ENCODE assay signal across 7 cellular contexts in genomic region chr1:223714849-223715709, GRCh38. TPM values are rescaled to one million over a fixed set of nuclear protein-coding genes. Genes with fewer than 3 reads are reported as not detected.
DNase-seq lines count a peak whose midpoint lies in the region; FAIRE-seq and TF ChIP-seq lines count a peak whose summit lies in the region.

No MANE protein-coding gene starts in this region.

- H3K9ac ChIP-seq in neuronal stem cell (ENCODE audit: low read depth, low read length, poor library complexity), result no peak overlapping the region

- no peak overlapping the region for H2BK120ac ChIP-seq in neuronal stem cell (ENCODE audit: low read depth, low read length)

- H2AK5ac ChIP-seq in neuronal stem cell (ENCODE audit: low read depth, low read length), result no peak overlapping the region

- no peak for DNase-seq in GM12892 (ENCODE audit: insufficient read length)
- DNase-seq in NCI-H82 (lab: John Stamatoyannopoulos, UW), result peak; percentile 78
- DNase-seq in choroid plexus epithelial cell (ENCODE audit: low read depth), result peak; percentile 78
- no peak for DNase-seq in neuronal stem cell (ENCODE audit: low spot score)
- no peak for DNase-seq in GOT3 (lab: John Stamatoyannopoulos, UW)
- no peak for DNase-seq in HUDEP-2 (lab: John Stamatoyannopoulos, UW; ENCODE audit: unreplicated experiment in 76 of 76)
- no peak for DNase-seq in activated gamma-delta T cell treated with Interleukin-2 at 50 U/mL for 16 hours

- peak overlapping the region; percentile 21 for H3K4me3 ChIP-seq in choroid plexus epithelial cell (ENCODE audit: low read depth, low read length)
- no peak overlapping the region for H3K4me3 ChIP-seq in neuronal stem cell (ENCODE audit: low read length in 2 of 2)

- TF ChIP-seq POLR2A in GM12892 (IDR thresholded peaks at IDR 0.05; ENCODE audit: low read depth, low read length), result no peak

- no peak overlapping the region for H3K4ac ChIP-seq in neuronal stem cell (ENCODE audit: low read length)

- H3K23ac ChIP-seq in neuronal stem cell (ENCODE audit: low read depth, low read length, poor library complexity), result no peak overlapping the region

- no peak overlapping the region for H2BK15ac ChIP-seq in neuronal stem cell (ENCODE audit: low read length)

- WGBS in neuronal stem cell (ENCODE audit: extremely low coverage in 2 of 2, insufficient read length in 2 of 2, insufficient replicate concordance in 1 of 2), 2 donors, result no CpG with 5 or more reads among the region's 10 CpGs

- H2BK5ac ChIP-seq in neuronal stem cell (ENCODE audit: low read length), result no peak overlapping the region

- peak; percentile 74 for FAIRE-seq in GM12892 (lab: Jason Lieb, UNC)

- H3K27ac ChIP-seq in neuronal stem cell (replicated peaks; ENCODE audit: low read length), result peak overlapping the region; percentile 16

- H4K91ac ChIP-seq in neuronal stem cell (ENCODE audit: low read depth, low read length, poor library complexity), result no peak overlapping the region

- H3K14ac ChIP-seq in neuronal stem cell (ENCODE audit: low read length), result no peak overlapping the region

- peaks cover 6 to 25% of the 10 kb centered on the region in 2 donors for H3K4me1 ChIP-seq in neuronal stem cell (ENCODE audit: control insufficient read depth in 2 of 2, insufficient read depth in 1 of 2, low read depth in 1 of 2, low read length in 2 of 2)

- peaks cover 5 to 54% of the 10 kb centered on the region in 2 donors for H3K36me3 ChIP-seq in neuronal stem cell (replicated peaks in 1 of 2; ENCODE audit: control insufficient read depth in 2 of 2, insufficient read depth in 2 of 2, low read length in 2 of 2)

- H3K79me1 ChIP-seq in neuronal stem cell (ENCODE audit: low read depth, low read length), result no peaks in the 10 kb centered on the region

- H2BK12ac ChIP-seq in neuronal stem cell (ENCODE audit: low read length), result no peak overlapping the region

- H3K18ac ChIP-seq in neuronal stem cell (ENCODE audit: low read length), result peak overlapping the region; percentile 11

- H3K9me3 ChIP-seq in neuronal stem cell (replicated peaks in 1 of 2; ENCODE audit: control insufficient read depth in 2 of 2, insufficient read depth in 1 of 2, low read depth in 1 of 2, low read length in 2 of 2), result no peaks in the 10 kb centered on the region

- H3K27me3 ChIP-seq in neuronal stem cell (ENCODE audit: control insufficient read depth in 3 of 3, insufficient read depth in 3 of 3, low read depth in 1 of 3, low read length in 3 of 3), result no peaks in the 10 kb centered on the region

- no peak overlapping the region for H2AFZ ChIP-seq in neuronal stem cell (ENCODE audit: low read length)

- no peak for TF ChIP-seq CTCF in choroid plexus epithelial cell (conservative IDR thresholded peaks at IDR 0.05; ENCODE audit: low read depth, low read length)

- H4K8ac ChIP-seq in neuronal stem cell (ENCODE audit: low read depth, low read length), result no peak overlapping the region

- no peak overlapping the region for H3K4me2 ChIP-seq in neuronal stem cell (ENCODE audit: insufficient read depth, low read length, poor library complexity, severe bottlenecking)

RNA-seq across cellular contexts. Expression of gene CAPN2, which starts 2.7 kb away (rescaled TPM):
- polyA plus RNA-seq in GM12892 (2012; ENCODE audit: missing spikeins), result 43.2 TPM
- 50.4 TPM for polyA plus RNA-seq in neuronal stem cell (2013, experiment 1 of 2)
- polyA plus RNA-seq in neuronal stem cell (2013, experiment 2 of 2), result 50.8 TPM

RNA-seq across cellular contexts. Expression of gene CAPN8, which starts 49.6 kb away (rescaled TPM):
- 0.66 TPM for polyA plus RNA-seq in GM12892 (2012; ENCODE audit: missing spikeins)
- polyA plus RNA-seq in neuronal stem cell (2013, experiment 1 of 2), result 0.21 TPM
- polyA plus RNA-seq in neuronal stem cell (2013, experiment 2 of 2), result 0.10 TPM

Comparison
In these comparisons a context has a peak if more than half of its experiments do, and no peak if none do; other contexts are left out.
1. DNase-seq: peak in NCI-H82 (single experiment) and choroid plexus epithelial cell (single experiment); none in GM12892 (single experiment), neuronal stem cell (single experiment), GOT3 (single experiment), HUDEP-2 (0 of 76) and activated gamma-delta T cell treated with Interleukin-2 at 50 U/mL for 16 hours (single experiment).